In genomic region chr3:16942955-16943354, GRCh38 we compare ENCODE assay signal across 16 cellular contexts. TPM values are rescaled to one million over a fixed set of nuclear protein-coding genes. Genes with fewer than 3 reads are reported as not detected.
DNase-seq lines count a peak whose midpoint lies in the region; ATAC-seq and TF ChIP-seq lines count a peak whose summit lies in the region.
"Had no signal": no experiment of that assay in that cellular context is flagged by ENCODE, and none has a peak within 500 bp of the region (broad histone marks: within the 10 kb centered on the region; RNA-seq: fewer than 3 reads in every experiment).

No MANE protein-coding gene starts in this region.

- no peak overlapping the region for H3K4me3 ChIP-seq in CD8-positive, alpha-beta T cell (ENCODE audit: low read depth, low read length)
- no peak overlapping the region for H3K4me3 ChIP-seq in neutrophil (ENCODE audit: low read depth in 1 of 2, low read length in 1 of 2)
- H3K4me3 ChIP-seq: HAP-1 had no signal

- H3K9me3 Mint-ChIP-seq in activated naive CD4-positive, alpha-beta T cell treated with anti-CD3 and anti-CD28 coated beads for 36 hours = peaks cover 2% of the 10 kb centered on the region
- no peaks in the 10 kb centered on the region for H3K9me3 Mint-ChIP-seq in CD8-positive, alpha-beta T cell
- no peaks in the 10 kb centered on the region for H3K9me3 Mint-ChIP-seq in central memory CD8-positive, alpha-beta T cell

- no peak for ATAC-seq in CD8-positive, alpha-beta T cell
- ATAC-seq in central memory CD8-positive, alpha-beta T cell (replicated peaks; ENCODE audit: extremely low read depth, poor library complexity, severe bottlenecking) = no peak
- ATAC-seq in GM21447 (IDR thresholded peaks at IDR 0.05; ENCODE audit: unreplicated experiment) = no peak

- H3K4me1 Mint-ChIP-seq in activated naive CD4-positive, alpha-beta T cell treated with anti-CD3 and anti-CD28 coated beads for 36 hours (ENCODE audit: low read depth) = peaks cover 59% of the 10 kb centered on the region
- H3K4me1 Mint-ChIP-seq in CD8-positive, alpha-beta T cell (ENCODE audit: low read depth) = peaks cover 76% of the 10 kb centered on the region
- H3K4me1 Mint-ChIP-seq in central memory CD8-positive, alpha-beta T cell = peaks cover 63% of the 10 kb centered on the region

- no peak overlapping the region for H3K27ac ChIP-seq in CD8-positive, alpha-beta T cell (ENCODE audit: low read depth, low read length)
- peak overlapping the region; percentile 32 for H3K27ac ChIP-seq in neutrophil
- H3K27ac ChIP-seq: C4-2B had no signal

- peaks cover 3% of the 10 kb centered on the region for H3K36me3 Mint-ChIP-seq in activated naive CD4-positive, alpha-beta T cell treated with anti-CD3 and anti-CD28 coated beads for 36 hours (ENCODE audit: low read depth)
- peaks cover 22% of the 10 kb centered on the region for H3K36me3 Mint-ChIP-seq in CD8-positive, alpha-beta T cell
- peaks cover 4% of the 10 kb centered on the region for H3K36me3 Mint-ChIP-seq in central memory CD8-positive, alpha-beta T cell (ENCODE audit: insufficient read depth)

- H3K27me3 Mint-ChIP-seq in activated naive CD4-positive, alpha-beta T cell treated with anti-CD3 and anti-CD28 coated beads for 36 hours (ENCODE audit: low read depth) = no peaks in the 10 kb centered on the region
- H3K27me3 Mint-ChIP-seq in CD8-positive, alpha-beta T cell (ENCODE audit: low read depth) = no peaks in the 10 kb centered on the region
- H3K27me3 Mint-ChIP-seq in central memory CD8-positive, alpha-beta T cell = no peaks in the 10 kb centered on the region

- no peak for DNase-seq in activated naive CD4-positive, alpha-beta T cell treated with anti-CD3 and anti-CD28 coated beads for 36 hours
- DNase-seq in activated naive CD4-positive, alpha-beta T cell treated with anti-CD3 and anti-CD28 coated beads, Interleukin-2, amount 50 U/mL, for 16 hours = no peak
- DNase-seq in CD8-positive, alpha-beta T cell = no peak
- no peak for DNase-seq in central memory CD8-positive, alpha-beta T cell (ENCODE audit: low spot score in 2 of 2)
- DNase-seq in stimulated activated CD4-positive, alpha-beta T cell treated with anti-CD3 and anti-CD28 coated beads, Interleukin-1b, Interleukin-23, amount 100 ng/mL, for 48 hours = no peak
- no peak for DNase-seq in T-helper 2 cell
- DNase-seq: DMS79, MV-4-11, NCI-H1417 treated with DMSO at 0.1 percent for 48 hours, NCI-H2029 treated with DMSO at 0.1 percent for 48 hours, NCI-H524 treated with DMSO at 0.1 percent for 48 hours had no signal

- CTCF ChIA-PET in activated naive CD4-positive, alpha-beta T cell treated with anti-CD3 and anti-CD28 coated beads for 36 hours (lab: Charles Lee) = no interaction called here
- CTCF ChIA-PET in CD8-positive, alpha-beta T cell (lab: Charles Lee) = interaction anchor here (1.6 kb wide), 1 partner anchor 16 kb away, joined by 4 read pairs; no protein-coding TSS in a partner anchor

- H3K4me1 ChIP-seq in CD8-positive, alpha-beta T cell (ENCODE audit: insufficient read depth, low read length) = peaks cover 40% of the 10 kb centered on the region
- peaks cover 22 to 42% of the 10 kb centered on the region in 2 experiments for H3K4me1 ChIP-seq in neutrophil (ENCODE audit: control insufficient read depth in 1 of 2, insufficient read depth in 1 of 2, low read depth in 1 of 2, low read length in 1 of 2)

- POLR2A ChIA-PET in CD8-positive, alpha-beta T cell (lab: Charles Lee) = no interaction called here

- H3K4me3 Mint-ChIP-seq in activated naive CD4-positive, alpha-beta T cell treated with anti-CD3 and anti-CD28 coated beads for 36 hours = no peak overlapping the region
- H3K4me3 Mint-ChIP-seq in CD8-positive, alpha-beta T cell = no peak overlapping the region
- H3K4me3 Mint-ChIP-seq in central memory CD8-positive, alpha-beta T cell = no peak overlapping the region

- no peaks in the 10 kb centered on the region for H3K27me3 ChIP-seq in CD8-positive, alpha-beta T cell (ENCODE audit: insufficient read depth, low read length)
- no peaks in the 10 kb centered on the region for H3K27me3 ChIP-seq in neutrophil

- no peaks in the 10 kb centered on the region for H3K9me3 ChIP-seq in CD8-positive, alpha-beta T cell (ENCODE audit: low read length)
- H3K9me3 ChIP-seq in neutrophil = no peaks in the 10 kb centered on the region
- H3K9me3 ChIP-seq: HAP-1 had no signal

- H3K27ac Mint-ChIP-seq in activated naive CD4-positive, alpha-beta T cell treated with anti-CD3 and anti-CD28 coated beads for 36 hours = peak overlapping the region; percentile 62
- peak overlapping the region; percentile 60 for H3K27ac Mint-ChIP-seq in CD8-positive, alpha-beta T cell
- peak overlapping the region; percentile 30 for H3K27ac Mint-ChIP-seq in central memory CD8-positive, alpha-beta T cell (ENCODE audit: low read depth)

- no peaks in the 10 kb centered on the region for H3K36me3 ChIP-seq in CD8-positive, alpha-beta T cell (ENCODE audit: insufficient read depth, low read length)
- H3K36me3 ChIP-seq in neutrophil = no peaks in the 10 kb centered on the region
- H3K36me3 ChIP-seq: HAP-1 had no signal

- no peak for TF ChIP-seq CTCF in CD8-positive, alpha-beta T cell (IDR thresholded peaks at IDR 0.05)
- no peak for TF ChIP-seq CTCF in neutrophil (IDR thresholded peaks at IDR 0.05)

- intact Hi-C loops in activated naive CD4-positive, alpha-beta T cell treated with anti-CD3 and anti-CD28 coated beads for 36 hours (cut with micrococcal nuclease) = no loop called here
- intact Hi-C loops in CD8-positive, alpha-beta T cell (cut with DNase I, micrococcal nuclease) = loop anchor here in 1 of 2 experiments (5.0 to 10.0 kb wide), 2 partner anchors 61 to 338 kb away; partner anchors contain the start of genes DAZL and PLCL2

RNA-seq across cellular contexts. Expression of gene PLCL2, which starts 58.2 kb away (rescaled TPM):
- total RNA-seq in activated naive CD4-positive, alpha-beta T cell treated with anti-CD3 and anti-CD28 coated beads for 36 hours = 10 to 100 TPM; 19.9 to 20.5 TPM
- 10 to 100 TPM; 33.1 to 35.8 TPM for total RNA-seq in CD8-positive, alpha-beta T cell
- total RNA-seq: G401 had no signal
